Comparison of ENCODE assay signal across 1 cellular context in the genomic region with DNA sequence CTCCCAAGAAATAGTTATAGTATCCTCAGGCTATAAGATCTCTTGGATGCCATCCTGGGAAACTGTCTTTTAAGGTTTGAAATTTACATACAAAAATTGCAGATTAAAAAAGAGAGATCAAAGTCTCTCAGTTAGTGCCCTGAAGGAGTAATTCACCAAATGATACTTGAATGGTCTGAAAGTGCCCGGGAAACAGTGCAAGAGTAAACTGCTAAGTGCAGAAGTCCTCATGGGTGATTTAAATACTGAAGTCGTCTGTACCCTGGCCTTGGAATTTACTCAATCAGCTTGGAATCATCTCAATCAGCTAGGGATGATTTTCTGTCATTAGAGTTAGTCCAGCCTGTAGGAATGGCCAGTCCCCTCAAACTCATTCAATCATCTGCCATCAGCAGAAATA.
TF ChIP-seq lines count a peak whose summit lies in the region.

No MANE protein-coding gene starts in this region.

TF ChIP-seq in WTC11, 78 proteins besides CTCF, POLR2A, EP300 and RAD21 (continued from another document):
- TF ChIP-seq, protein P1, sequence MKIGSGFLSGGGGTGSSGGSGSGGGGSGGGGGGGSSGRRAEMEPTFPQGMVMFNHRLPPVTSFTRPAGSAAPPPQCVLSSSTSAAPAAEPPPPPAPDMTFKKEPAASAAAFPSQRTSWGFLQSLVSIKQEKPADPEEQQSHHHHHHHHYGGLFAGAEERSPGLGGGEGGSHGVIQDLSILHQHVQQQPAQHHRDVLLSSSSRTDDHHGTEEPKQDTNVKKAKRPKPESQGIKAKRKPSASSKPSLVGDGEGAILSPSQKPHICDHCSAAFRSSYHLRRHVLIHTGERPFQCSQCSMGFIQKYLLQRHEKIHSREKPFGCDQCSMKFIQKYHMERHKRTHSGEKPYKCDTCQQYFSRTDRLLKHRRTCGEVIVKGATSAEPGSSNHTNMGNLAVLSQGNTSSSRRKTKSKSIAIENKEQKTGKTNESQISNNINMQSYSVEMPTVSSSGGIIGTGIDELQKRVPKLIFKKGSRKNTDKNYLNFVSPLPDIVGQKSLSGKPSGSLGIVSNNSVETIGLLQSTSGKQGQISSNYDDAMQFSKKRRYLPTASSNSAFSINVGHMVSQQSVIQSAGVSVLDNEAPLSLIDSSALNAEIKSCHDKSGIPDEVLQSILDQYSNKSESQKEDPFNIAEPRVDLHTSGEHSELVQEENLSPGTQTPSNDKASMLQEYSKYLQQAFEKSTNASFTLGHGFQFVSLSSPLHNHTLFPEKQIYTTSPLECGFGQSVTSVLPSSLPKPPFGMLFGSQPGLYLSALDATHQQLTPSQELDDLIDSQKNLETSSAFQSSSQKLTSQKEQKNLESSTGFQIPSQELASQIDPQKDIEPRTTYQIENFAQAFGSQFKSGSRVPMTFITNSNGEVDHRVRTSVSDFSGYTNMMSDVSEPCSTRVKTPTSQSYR (CRISPR knock-in tag; IDR thresholded peaks at IDR 0.05), result no peak
- TF ChIP-seq RORB (CRISPR knock-in tag; IDR thresholded peaks at IDR 0.05) (no peak), FOXP1 (CRISPR knock-in tag; IDR thresholded peaks at IDR 0.05; ENCODE audit: borderline replicate concordance) (no peak)
